In the genomic region with DNA sequence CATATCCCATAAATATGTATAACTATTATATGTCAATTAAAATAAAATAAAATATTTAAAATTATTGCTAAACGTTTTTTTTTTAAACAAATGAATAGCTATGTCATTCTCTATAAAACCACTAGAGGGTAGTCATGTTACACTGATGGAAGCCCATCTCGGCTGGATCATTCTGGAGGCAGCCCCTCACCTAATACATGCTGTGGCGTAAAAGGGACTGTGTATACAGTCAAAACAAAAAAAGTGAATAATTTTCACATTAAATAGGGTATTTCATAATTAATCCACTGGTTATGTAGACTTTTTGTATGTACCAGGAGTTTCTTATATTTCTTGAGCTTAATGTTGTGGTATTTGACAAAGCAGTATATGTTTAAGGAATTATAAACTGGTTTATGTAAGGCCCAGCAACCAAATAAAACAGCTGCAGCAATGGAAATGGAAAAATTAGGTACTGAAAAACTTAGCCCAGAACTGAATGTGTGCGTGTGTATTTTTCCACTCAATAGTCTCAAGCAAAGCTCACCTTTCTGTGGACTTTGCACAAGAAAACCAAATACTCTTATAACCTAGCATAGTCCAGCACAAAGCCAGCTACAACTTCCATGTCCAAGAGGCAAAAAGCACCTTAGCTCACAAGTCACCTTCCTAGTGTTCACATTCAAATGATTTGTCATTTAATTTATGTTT, we compare ENCODE assay signal across 8 cellular contexts.
A peak's percentile ranks its signal among the peaks of the same experiment; 100 is the strongest.
DNase-seq lines count a peak whose midpoint lies in the region; ATAC-seq, FAIRE-seq and TF ChIP-seq lines count a peak whose summit lies in the region.

No MANE protein-coding gene starts in this region.

- H3F3A ChIP-seq in SU-DHL-6 (ENCODE audit: insufficient read depth), result no peaks in the 10 kb centered on the region

- no peaks in the 10 kb centered on the region for H3K4me1 ChIP-seq in Karpas-422 (ENCODE audit: low read length)
- no peaks in the 10 kb centered on the region for H3K4me1 ChIP-seq in small intestine (ENCODE audit: control insufficient read depth in 2 of 2, insufficient read depth in 1 of 2, low read depth in 1 of 2, low read length in 1 of 2)

- H3K36me3 ChIP-seq in Karpas-422 (ENCODE audit: insufficient read depth, low read length), result no peaks in the 10 kb centered on the region
- H3K36me3 ChIP-seq in SU-DHL-6 (ENCODE audit: low read length), result no peaks in the 10 kb centered on the region
- no peaks in the 10 kb centered on the region for H3K36me3 ChIP-seq in small intestine (ENCODE audit: control insufficient read depth in 2 of 2, insufficient read depth in 2 of 2, low read length in 2 of 2)

- H3K27me3 Mint-ChIP-seq in activated naive CD8-positive, alpha-beta T cell treated with anti-CD3 and anti-CD28 coated beads, Interleukin-2, amount 50 U/mL, for 24 hours, result peaks cover 5% of the 10 kb centered on the region

- peak; percentile 99 for FAIRE-seq in frontal cortex (lab: Jason Lieb, UNC)
- peak; percentile 94 for FAIRE-seq in small intestine (lab: Jason Lieb, UNC)

- no peaks in the 10 kb centered on the region for H3K79me2 ChIP-seq in Karpas-422 (ENCODE audit: low read length)
- no peaks in the 10 kb centered on the region for H3K79me2 ChIP-seq in SU-DHL-6 (ENCODE audit: insufficient read depth, low read length)

- no peaks in the 10 kb centered on the region for H3K9me3 Mint-ChIP-seq in activated naive CD8-positive, alpha-beta T cell treated with anti-CD3 and anti-CD28 coated beads, Interleukin-2, amount 50 U/mL, for 24 hours

- DNase-seq in Karpas-422, result peak; percentile 75
- DNase-seq in frontal cortex (ENCODE audit: low spot score in 2 of 2), result peak; percentile 14 to 30
- DNase-seq in small intestine, result peak; percentile 27
- DNase-seq in NCI-H187 (lab: John Stamatoyannopoulos, UW), result no peak
- DNase-seq in activated naive CD8-positive, alpha-beta T cell treated with anti-CD3 and anti-CD28 coated beads, Interleukin-2, amount 50 U/mL, for 24 hours, result no peak

- H3K4me2 ChIP-seq in Karpas-422 (ENCODE audit: low read depth, low read length, poor library complexity, severe bottlenecking) (no peak overlapping the region), SU-DHL-6 (ENCODE audit: low read depth, low read length, poor library complexity, severe bottlenecking) (no peak overlapping the region)

- H3K4me3 ChIP-seq in Karpas-422 (ENCODE audit: low read length) (no peak overlapping the region), SU-DHL-6 (ENCODE audit: insufficient read depth, low read length, poor library complexity, severe bottlenecking) (no peak overlapping the region), small intestine (ENCODE audit: low read depth in 1 of 2, low read length in 2 of 2) (no peak overlapping the region)

- H3K9ac ChIP-seq in Karpas-422 (ENCODE audit: low read length), result no peak overlapping the region
- no peak overlapping the region for H3K9ac ChIP-seq in SU-DHL-6 (ENCODE audit: low read length)

- H3K4me3 Mint-ChIP-seq in activated naive CD8-positive, alpha-beta T cell treated with anti-CD3 and anti-CD28 coated beads, Interleukin-2, amount 50 U/mL, for 24 hours, result no peak overlapping the region

- peak; percentile 61 for ATAC-seq in GM18511 (IDR thresholded peaks at IDR 0.05; ENCODE audit: unreplicated experiment)
- ATAC-seq in activated naive CD8-positive, alpha-beta T cell treated with anti-CD3 and anti-CD28 coated beads, Interleukin-2, amount 50 U/mL, for 24 hours, result no peak

- H3K9me2 ChIP-seq in Karpas-422 (replicated peaks; ENCODE audit: insufficient read depth, low read length) (no peaks in the 10 kb centered on the region), SU-DHL-6 (replicated peaks; ENCODE audit: insufficient read depth, low read length) (no peaks in the 10 kb centered on the region)

- H4K20me1 ChIP-seq in Karpas-422 (ENCODE audit: insufficient read depth, low read depth, low read length) (no peaks in the 10 kb centered on the region), SU-DHL-6 (ENCODE audit: low read depth, low read length) (no peaks in the 10 kb centered on the region)

- no peak overlapping the region for H3K27ac Mint-ChIP-seq in activated naive CD8-positive, alpha-beta T cell treated with anti-CD3 and anti-CD28 coated beads, Interleukin-2, amount 50 U/mL, for 24 hours

- no peaks in the 10 kb centered on the region for H3K4me1 Mint-ChIP-seq in activated naive CD8-positive, alpha-beta T cell treated with anti-CD3 and anti-CD28 coated beads, Interleukin-2, amount 50 U/mL, for 24 hours

- H3K9me3 ChIP-seq in Karpas-422 (ENCODE audit: low read length) (no peaks in the 10 kb centered on the region), SU-DHL-6 (ENCODE audit: insufficient read depth, low read length) (no peaks in the 10 kb centered on the region), small intestine (ENCODE audit: control insufficient read depth, low read depth) (no peaks in the 10 kb centered on the region)

- TF ChIP-seq CTCF in C4-2B (conservative IDR thresholded peaks at IDR 0.05), result peak; percentile 77
- peak; percentile 40 for TF ChIP-seq CTCF in SU-DHL-6 (IDR thresholded peaks at IDR 0.05; ENCODE audit: insufficient read depth, low read length, poor library complexity, severe bottlenecking)

- 4 to 10% (median 8%) methylated on average over 4 of the region's 4 CpGs for WGBS in small intestine, 3 donors

- H2AFZ ChIP-seq in Karpas-422 (ENCODE audit: low read length), result no peak overlapping the region
- no peak overlapping the region for H2AFZ ChIP-seq in SU-DHL-6 (ENCODE audit: low read depth, low read length, severe bottlenecking)

- H3K27ac ChIP-seq in C4-2B (no peak overlapping the region), Karpas-422 (ENCODE audit: low read length) (no peak overlapping the region), SU-DHL-6 (ENCODE audit: low read depth, low read length) (no peak overlapping the region), small intestine (ENCODE audit: low read depth in 1 of 2, low read length in 1 of 2) (no peak overlapping the region)

- H3K36me3 Mint-ChIP-seq in activated naive CD8-positive, alpha-beta T cell treated with anti-CD3 and anti-CD28 coated beads, Interleukin-2, amount 50 U/mL, for 24 hours (ENCODE audit: low read depth), result no peaks in the 10 kb centered on the region

- no peaks in the 10 kb centered on the region for H3K27me3 ChIP-seq in Karpas-422 (ENCODE audit: low read length)
- no peaks in the 10 kb centered on the region for H3K27me3 ChIP-seq in SU-DHL-6 (ENCODE audit: low read length)
- H3K27me3 ChIP-seq in small intestine (ENCODE audit: control insufficient read depth in 2 of 2, insufficient read depth in 2 of 2, low read length in 2 of 2), result no peaks in the 10 kb centered on the region

Comparison
In these comparisons a context has a peak if more than half of its experiments do, and no peak if none do; other contexts are left out.
1. DNase-seq: peak in Karpas-422 (single experiment), frontal cortex (2 of 2) and small intestine (single experiment); none in NCI-H187 (0 of 2) and activated naive CD8-positive, alpha-beta T cell treated with anti-CD3 and anti-CD28 coated beads, Interleukin-2, amount 50 U/mL, for 24 hours (single experiment).